18 cellular contexts compared by ENCODE assay signal in genomic region chr4:11252149-11252548, GRCh38.
DNase-seq lines count a peak whose midpoint lies in the region; ATAC-seq, FAIRE-seq and TF ChIP-seq lines count a peak whose summit lies in the region.
"Had no signal": no experiment of that assay in that cellular context is flagged by ENCODE, and none has a peak within 500 bp of the region (broad histone marks: within the 10 kb centered on the region; RNA-seq: fewer than 3 reads in every experiment).

No MANE protein-coding gene starts in this region.

- intact Hi-C loops in GM12878 (cut with micrococcal nuclease; ENCODE audit: unreplicated experiment): no loop called here

- no peak for TF ChIP-seq POLR2A in GM12878 (IDR thresholded peaks at IDR 0.05; ENCODE audit: low read depth, low read length)

- CTCF ChIA-PET in GM12878 (lab: Yijun Ruan, JAX): no interaction called here

- H3K9me3 ChIP-seq in GM12878 (replicated peaks; ENCODE audit: control insufficient read depth, insufficient read depth, low read length): no peaks in the 10 kb centered on the region
- H3K9me3 ChIP-seq: BLaER1, SJCRH30 had no signal

- no peak for DNase-seq in GM12878 (ENCODE audit: low read depth, low spot score)
- no peak for DNase-seq in NCI-H2107 (lab: John Stamatoyannopoulos, UW)
- DNase-seq in SKM-1 (lab: John Stamatoyannopoulos, UW; ENCODE audit: unreplicated experiment): no peak
- DNase-seq: CD8-positive, alpha-beta memory T cell; GOT3; HFFc6; Karpas-422; NCI-H2081; NCI-H345; NCI-H69; SJCRH30 had no signal

- H3K27ac Mint-ChIP-seq in stimulated activated memory B cell treated with anti-CD40 and anti-IgM and Interleukin-4, amounts not matched to agents 10 μg/mL and 1 μg/mL and 100 μg/mL, for 72 hours: peak overlapping the region; percentile 11
- H3K27ac Mint-ChIP-seq: CD8-positive, alpha-beta memory T cell; HFFc6 had no signal

- H3K4me3 ChIP-seq in GM12878: no peak overlapping the region
- H3K4me3 ChIP-seq: BLaER1, SJCRH30 had no signal

- H3K79me2 ChIP-seq in GM12878 (ENCODE audit: control insufficient read depth, insufficient read depth, low read length): no peaks in the 10 kb centered on the region

- H3K4me1 Mint-ChIP-seq in stimulated activated memory B cell treated with anti-CD40 and anti-IgM and Interleukin-4, amounts not matched to agents 10 μg/mL and 1 μg/mL and 100 μg/mL, for 72 hours: peaks cover 23% of the 10 kb centered on the region

- no peaks in the 10 kb centered on the region for H3K27me3 Mint-ChIP-seq in stimulated activated memory B cell treated with anti-CD40 and anti-IgM and Interleukin-4, amounts not matched to agents 10 μg/mL and 1 μg/mL and 100 μg/mL, for 72 hours

- H2AFZ ChIP-seq in GM12878 (ENCODE audit: control insufficient read depth, low read depth, low read length): no peak overlapping the region

- SMC1A ChIA-PET in GM12878 (lab: Charles Lee; ENCODE audit: uncharacterized antibody, unreplicated experiment): no interaction called here

- H4K20me1 ChIP-seq in GM12878 (ENCODE audit: control insufficient read depth, insufficient read depth): no peaks in the 10 kb centered on the region
- H4K20me1 ChIP-seq: BLaER1 had no signal

- TF ChIP-seq RAD21 in GM12878 (IDR thresholded peaks at IDR 0.05; ENCODE audit: insufficient read depth, low read depth, low read length): 0 out of 2 replicates have a peak, but pooled peaks have one; percentile 11

- no peak overlapping the region for H3K4me3 Mint-ChIP-seq in stimulated activated memory B cell treated with anti-CD40 and anti-IgM and Interleukin-4, amounts not matched to agents 10 μg/mL and 1 μg/mL and 100 μg/mL, for 72 hours
- H3K4me3 Mint-ChIP-seq: CD8-positive, alpha-beta memory T cell; HFFc6 had no signal

- H3K4me1 ChIP-seq in GM12878 (ENCODE audit: control insufficient read depth, insufficient read depth, low read length): no peaks in the 10 kb centered on the region
- H3K4me1 ChIP-seq: BLaER1, SJCRH30 had no signal

- H3K36me3 ChIP-seq in GM12878 (ENCODE audit: control insufficient read depth in 2 of 2, insufficient read depth in 2 of 2, low read length in 1 of 2): no peaks in the 10 kb centered on the region
- H3K36me3 ChIP-seq: BLaER1, SJCRH30 had no signal

- BruUV-seq in GM12878 (replicated peaks; lab: Mats Ljungman, UMichigan): no TSS peak

- in situ Hi-C loops in GM12878 (cut with MboI): no loop called here

- no peak overlapping the region for H3K9ac ChIP-seq in GM12878 (ENCODE audit: control insufficient read depth, insufficient read depth, low read length)
- H3K9ac ChIP-seq: BLaER1 had no signal

- no peaks in the 10 kb centered on the region for H3K36me3 Mint-ChIP-seq in stimulated activated memory B cell treated with anti-CD40 and anti-IgM and Interleukin-4, amounts not matched to agents 10 μg/mL and 1 μg/mL and 100 μg/mL, for 72 hours
- H3K36me3 Mint-ChIP-seq: CD8-positive, alpha-beta memory T cell had no signal

- POLR2A ChIA-PET in GM12878 (lab: Charles Lee): no interaction called here

- FAIRE-seq in GM12878 (lab: Jason Lieb, UNC): no peak
- FAIRE-seq: GM19239, RCC 7860 had no signal

- RAD21 ChIA-PET in GM12878 (lab: Charles Lee; ENCODE audit: unreplicated experiment): no interaction called here

- peak; percentile 11 for TF ChIP-seq CTCF in GM12873 (IDR thresholded peaks at IDR 0.05; ENCODE audit: insufficient read depth, low read depth, low read length, missing control alignments)
- no peak for TF ChIP-seq CTCF in GM12878 (IDR thresholded peaks at IDR 0.05 in 2 of 3, conservative IDR thresholded peaks at IDR 0.05 in 1 of 3; ENCODE audit: control insufficient read depth in 2 of 3, extremely low read depth in 1 of 3, insufficient read depth in 1 of 3, low read depth in 3 of 3, low read length in 3 of 3)

- ATAC-seq in HG02642 (IDR thresholded peaks at IDR 0.05; ENCODE audit: poor library complexity, unreplicated experiment) (peak; percentile 50), GM12878 (0 out of 3 replicates have a peak, but pooled peaks have one; percentile 24), HG03342 (IDR thresholded peaks at IDR 0.05; ENCODE audit: unreplicated experiment) (no peak)
- no peak for ATAC-seq in stimulated activated memory B cell treated with anti-CD40 and anti-IgM and Interleukin-4, amounts not matched to agents 10 μg/mL and 1 μg/mL and 100 μg/mL, for 72 hours

- no peaks in the 10 kb centered on the region for H3K27me3 ChIP-seq in GM12878 (replicated peaks in 1 of 2; ENCODE audit: control insufficient read depth in 2 of 2, insufficient read depth in 2 of 2, low read length in 1 of 2)
- H3K27me3 ChIP-seq: BLaER1, SJCRH30 had no signal

- TF ChIP-seq EP300 in GM12878 (IDR thresholded peaks at IDR 0.05; ENCODE audit: borderline replicate concordance in 1 of 2, control insufficient read depth in 1 of 2, low read depth in 2 of 2, low read length in 2 of 2): no peak

- no peak overlapping the region for H3K27ac ChIP-seq in GM12878 (ENCODE audit: control insufficient read depth, insufficient read depth)
- H3K27ac ChIP-seq: BLaER1, SJCRH30 had no signal

- WGBS in GM12878 (ENCODE audit: insufficient coverage, insufficient replicate concordance, low lambda C conversion rate, missing lambda C conversion rate): 0% methylated on average over 3 of the region's 3 CpGs

- H3K9me3 Mint-ChIP-seq in stimulated activated memory B cell treated with anti-CD40 and anti-IgM and Interleukin-4, amounts not matched to agents 10 μg/mL and 1 μg/mL and 100 μg/mL, for 72 hours: no peaks in the 10 kb centered on the region

- H3K4me2 ChIP-seq in GM12878 (ENCODE audit: control insufficient read depth, insufficient read depth): no peak overlapping the region
- H3K4me2 ChIP-seq: BLaER1 had no signal

TF ChIP-seq in GM12878, 131 proteins besides CTCF, POLR2A, EP300 and RAD21:
- no peak for TF ChIP-seq RELA (IDR thresholded peaks at IDR 0.05; ENCODE audit: borderline replicate concordance, partially characterized antibody)
- no peak for TF ChIP-seq CBFB (IDR thresholded peaks at IDR 0.05; ENCODE audit: low read depth)
- no peak for TF ChIP-seq SP1 (IDR thresholded peaks at IDR 0.05; ENCODE audit: low read depth, low read length)
- TF ChIP-seq, protein P1, sequence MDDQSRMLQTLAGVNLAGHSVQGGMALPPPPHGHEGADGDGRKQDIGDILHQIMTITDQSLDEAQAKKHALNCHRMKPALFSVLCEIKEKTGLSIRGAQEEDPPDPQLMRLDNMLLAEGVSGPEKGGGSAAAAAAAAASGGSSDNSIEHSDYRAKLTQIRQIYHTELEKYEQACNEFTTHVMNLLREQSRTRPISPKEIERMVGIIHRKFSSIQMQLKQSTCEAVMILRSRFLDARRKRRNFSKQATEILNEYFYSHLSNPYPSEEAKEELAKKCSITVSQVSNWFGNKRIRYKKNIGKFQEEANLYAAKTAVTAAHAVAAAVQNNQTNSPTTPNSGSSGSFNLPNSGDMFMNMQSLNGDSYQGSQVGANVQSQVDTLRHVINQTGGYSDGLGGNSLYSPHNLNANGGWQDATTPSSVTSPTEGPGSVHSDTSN (IDR thresholded peaks at IDR 0.05; ENCODE audit: insufficient replicate concordance, low read depth, low read length): no peak
- no peak for TF ChIP-seq BRCA1 (IDR thresholded peaks at IDR 0.05; ENCODE audit: low read depth, low read length)
- TF ChIP-seq HDGF (IDR thresholded peaks at IDR 0.05): no peak
- TF ChIP-seq, protein P2, sequence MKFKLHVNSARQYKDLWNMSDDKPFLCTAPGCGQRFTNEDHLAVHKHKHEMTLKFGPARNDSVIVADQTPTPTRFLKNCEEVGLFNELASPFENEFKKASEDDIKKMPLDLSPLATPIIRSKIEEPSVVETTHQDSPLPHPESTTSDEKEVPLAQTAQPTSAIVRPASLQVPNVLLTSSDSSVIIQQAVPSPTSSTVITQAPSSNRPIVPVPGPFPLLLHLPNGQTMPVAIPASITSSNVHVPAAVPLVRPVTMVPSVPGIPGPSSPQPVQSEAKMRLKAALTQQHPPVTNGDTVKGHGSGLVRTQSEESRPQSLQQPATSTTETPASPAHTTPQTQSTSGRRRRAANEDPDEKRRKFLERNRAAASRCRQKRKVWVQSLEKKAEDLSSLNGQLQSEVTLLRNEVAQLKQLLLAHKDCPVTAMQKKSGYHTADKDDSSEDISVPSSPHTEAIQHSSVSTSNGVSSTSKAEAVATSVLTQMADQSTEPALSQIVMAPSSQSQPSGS (IDR thresholded peaks at IDR 0.05; ENCODE audit: low read length): no peak
- TF ChIP-seq PAX8 (IDR thresholded peaks at IDR 0.05): no peak
- TF ChIP-seq IRF4 (IDR thresholded peaks at IDR 0.05; ENCODE audit: low read depth, low read length): no peak
- no peak for TF ChIP-seq RFX5 (IDR thresholded peaks at IDR 0.05; ENCODE audit: low read depth, low read length)
- TF ChIP-seq SMC3 (IDR thresholded peaks at IDR 0.05; ENCODE audit: borderline replicate concordance, low read length): no peak
- TF ChIP-seq SMAD5 (IDR thresholded peaks at IDR 0.05; ENCODE audit: low read depth): no peak
- TF ChIP-seq FOXM1 (IDR thresholded peaks at IDR 0.05; ENCODE audit: low read depth, low read length): no peak
- TF ChIP-seq DPF2 (IDR thresholded peaks at IDR 0.05): no peak

Comparison
In these comparisons a context has a peak if more than half of its experiments do, and no peak if none do; other contexts are left out.
1. ATAC-seq: peak in HG02642 (single experiment) and GM12878 (single experiment); none in stimulated activated memory B cell treated with anti-CD40 and anti-IgM and Interleukin-4, amounts not matched to agents 10 μg/mL and 1 μg/mL and 100 μg/mL, for 72 hours (single experiment) and HG03342 (single experiment).